In the genomic region with DNA sequence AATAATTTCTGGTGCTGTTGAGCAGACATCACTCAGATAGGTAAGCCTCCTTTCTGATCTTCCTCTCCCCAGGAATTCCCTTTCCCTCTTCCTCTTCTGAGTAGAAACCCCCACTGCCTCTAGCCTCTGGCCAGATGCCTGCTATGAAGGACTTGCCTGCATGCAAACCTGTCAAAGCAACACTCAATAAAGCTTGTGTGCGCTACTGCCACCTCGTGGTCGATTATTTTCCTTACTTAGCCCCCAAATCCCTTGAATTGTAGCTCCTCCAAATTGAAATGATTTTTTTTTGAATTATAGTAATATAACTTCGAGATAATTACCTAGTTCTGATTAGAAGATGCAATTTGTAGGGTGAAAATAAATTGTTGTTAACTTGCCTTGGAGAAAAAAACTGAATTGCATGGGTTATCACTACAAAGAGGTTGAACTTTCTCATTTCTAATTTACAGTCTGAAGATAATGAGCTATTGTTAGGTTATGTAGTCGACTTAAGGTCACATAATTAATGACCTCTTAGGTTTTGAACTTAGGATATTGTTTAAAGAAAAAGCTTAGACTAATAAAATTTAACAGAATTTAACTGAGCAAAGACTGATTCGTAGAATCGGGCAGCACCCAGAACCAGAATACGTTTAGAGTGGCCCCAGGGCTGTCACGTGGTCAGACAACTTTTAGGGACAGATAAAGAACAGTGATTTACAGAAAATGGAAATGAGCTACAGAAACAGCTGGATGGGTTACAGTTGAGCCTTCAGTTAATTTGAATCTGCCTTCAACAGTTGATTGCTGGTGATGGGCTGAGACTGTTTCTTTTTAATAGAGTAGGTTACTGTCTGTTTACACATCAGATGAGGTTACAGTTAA, we compare ENCODE assay signal across 8 cellular contexts.
DNase-seq lines count a peak whose midpoint lies in the region; ATAC-seq and TF ChIP-seq lines count a peak whose summit lies in the region.

No MANE protein-coding gene starts in this region.

- peak; percentile 91 for DNase-seq in Ammon's horn (ENCODE audit: low spot score)
- peak; percentile 75 for DNase-seq in NCI-H345 (lab: John Stamatoyannopoulos, UW)
- DNase-seq in activated CD4-positive, alpha-beta T cell treated with anti-CD3 and anti-CD28 coated beads, Interleukin-2, amount 50 U/mL, for 48 hours, result peak; percentile 53 to 66
- no peak for DNase-seq in esophagus muscularis mucosa (ENCODE audit: extremely low spot score)
- peak; percentile 32 for DNase-seq in naive B cell
- peak in 1 of 2 donors; percentile 38 for DNase-seq in upper lobe of left lung

- intact Hi-C loops in esophagus muscularis mucosa (cut with DNase I), result no loop called here

- peak; percentile 67 for ATAC-seq in GM18520 (IDR thresholded peaks at IDR 0.05; ENCODE audit: unreplicated experiment)
- ATAC-seq in HG03095 (IDR thresholded peaks at IDR 0.05; ENCODE audit: unreplicated experiment), result peak; percentile 83
- ATAC-seq in naive B cell (ENCODE audit: low read depth in 2 of 2), result peak in 1 of 2 donors; percentile 48
- ATAC-seq in upper lobe of left lung (ENCODE audit: low FRiP score in 2 of 2), result peak in 1 of 2 donors; percentile 54

- H3K27ac ChIP-seq in esophagus muscularis mucosa (replicated peaks in 1 of 4) (no peak overlapping the region), upper lobe of left lung (no peak overlapping the region)

- no peaks in the 10 kb centered on the region for H3K27me3 Mint-ChIP-seq in naive B cell

- TF ChIP-seq CTCF in esophagus muscularis mucosa (IDR thresholded peaks at IDR 0.05), result peak; percentile 49 to 68 (median 58)
- TF ChIP-seq CTCF in upper lobe of left lung (IDR thresholded peaks at IDR 0.05), result peak in 5 of 6 experiments; percentile 42 to 59 (median 49)

- H3K9me3 Mint-ChIP-seq in naive B cell, result no peaks in the 10 kb centered on the region

- no peaks in the 10 kb centered on the region for H3K36me3 ChIP-seq in esophagus muscularis mucosa
- H3K36me3 ChIP-seq in upper lobe of left lung, result no peaks in the 10 kb centered on the region

- H3K36me3 Mint-ChIP-seq in naive B cell, result no peaks in the 10 kb centered on the region

- H3K4me1 Mint-ChIP-seq in naive B cell, result no peaks in the 10 kb centered on the region

- H3K4me3 ChIP-seq in esophagus muscularis mucosa (no peak overlapping the region), upper lobe of left lung (no peak overlapping the region)

- no peak overlapping the region for H3K4me3 Mint-ChIP-seq in naive B cell

- H3K4me1 ChIP-seq in esophagus muscularis mucosa (no peaks in the 10 kb centered on the region), upper lobe of left lung (no peaks in the 10 kb centered on the region)

- no peak overlapping the region for H3K27ac Mint-ChIP-seq in naive B cell

- 40% methylated on average over 9 of the region's 9 CpGs for WGBS in esophagus muscularis mucosa
- 36 to 39% methylated on average over 9 of the region's 9 CpGs for WGBS in upper lobe of left lung, 2 donors

- no peaks in the 10 kb centered on the region for H3K9me3 ChIP-seq in esophagus muscularis mucosa
- H3K9me3 ChIP-seq in upper lobe of left lung, result no peaks in the 10 kb centered on the region

- H3K27me3 ChIP-seq in esophagus muscularis mucosa (no peaks in the 10 kb centered on the region), upper lobe of left lung (no peaks in the 10 kb centered on the region)

- TF ChIP-seq POLR2A in esophagus muscularis mucosa (IDR thresholded peaks at IDR 0.05; ENCODE audit: low read depth) (no peak), upper lobe of left lung (IDR thresholded peaks at IDR 0.05) (no peak)

- TF ChIP-seq EP300 in esophagus muscularis mucosa (IDR thresholded peaks at IDR 0.05), result no peak
- TF ChIP-seq EP300 in upper lobe of left lung (IDR thresholded peaks at IDR 0.05), result no peak
